8 cellular contexts compared by ENCODE assay signal in the genomic region with DNA sequence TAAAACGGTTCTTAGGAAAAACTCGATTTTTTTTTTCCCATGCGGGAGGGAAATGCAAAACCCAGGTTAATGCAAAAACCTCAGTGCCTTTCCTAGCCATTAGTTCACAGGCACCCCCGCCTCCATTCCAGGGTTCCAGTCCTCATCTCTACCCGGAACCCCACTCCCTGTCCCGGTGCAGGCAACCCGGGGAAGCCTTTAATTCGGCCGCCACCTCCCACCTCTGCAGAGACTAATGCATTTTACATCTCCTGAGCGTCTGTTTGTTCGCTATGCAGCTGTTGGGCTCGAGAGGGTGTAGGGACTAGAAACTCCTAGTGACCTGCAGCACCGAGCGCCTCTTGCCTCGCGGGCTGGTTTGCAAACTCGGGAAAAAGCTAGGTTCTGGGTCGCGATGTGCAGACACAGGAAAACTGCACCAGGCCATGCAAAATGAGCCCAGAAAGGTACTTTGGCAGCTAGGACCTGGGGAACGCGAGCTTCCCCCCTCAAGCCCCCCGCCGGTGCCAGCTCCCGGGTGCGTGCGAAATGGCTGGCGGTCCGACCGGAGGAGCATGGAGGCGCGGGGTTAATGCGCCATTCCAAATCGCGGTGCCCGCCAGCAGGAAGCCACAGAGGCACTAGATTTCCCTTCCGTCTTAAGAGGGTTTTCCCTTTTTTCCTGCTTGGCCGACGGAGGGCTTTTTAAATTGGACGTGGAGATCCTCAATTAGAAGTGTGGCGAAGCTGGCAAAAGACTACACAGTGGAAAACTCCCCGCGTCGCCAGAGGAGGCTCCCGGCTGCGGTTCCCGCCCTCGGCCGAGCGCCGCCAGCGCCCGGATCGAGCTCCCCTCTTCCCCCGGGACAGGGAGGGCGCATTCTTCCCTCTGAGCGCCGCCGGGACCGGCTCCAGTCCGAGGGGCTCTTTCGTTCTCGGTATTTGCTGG. TPM values are rescaled to one million over a fixed set of nuclear protein-coding genes. Genes with fewer than 3 reads are reported as not detected.
A peak's percentile ranks its signal among the peaks of the same experiment; 100 is the strongest.
DNase-seq lines count a peak whose midpoint lies in the region; ATAC-seq and TF ChIP-seq lines count a peak whose summit lies in the region.

No MANE protein-coding gene starts in this region.

- H3K4me3 Mint-ChIP-seq in neural progenitor cell, result peak overlapping the region; percentile 85

- H3K4me1 ChIP-seq in BLaER1, result peaks cover 26% of the 10 kb centered on the region
- H3K4me1 ChIP-seq in esophagus squamous epithelium, result peaks cover 27 to 86% (median 40%) of the 10 kb centered on the region in 3 donors
- H3K4me1 ChIP-seq in neural progenitor cell, result peaks cover 32% of the 10 kb centered on the region

- H3K4me2 ChIP-seq in BLaER1 (peak overlapping the region; percentile 86), neural progenitor cell (peak overlapping the region; percentile 82)

- WGBS in esophagus squamous epithelium, 2 donors, result 24 to 45% methylated on average over 13 to 19 of the region's 62 CpGs

- H3K27ac Mint-ChIP-seq in neural progenitor cell, result no peak overlapping the region

- no peaks in the 10 kb centered on the region for H3K79me2 ChIP-seq in neural progenitor cell (ENCODE audit: low read depth)

- H4K20me1 ChIP-seq in BLaER1, result no peaks in the 10 kb centered on the region; the same call in 1 of the 2 replicates
- H4K20me1 ChIP-seq in neural progenitor cell (ENCODE audit: low read depth), result peaks cover 15% of the 10 kb centered on the region

- H3K9ac ChIP-seq in BLaER1 (peak overlapping the region; percentile 34; the same call in 1 of the 2 replicates), neural progenitor cell (no peak overlapping the region)

- ATAC-seq in omental fat pad (ENCODE audit: low FRiP score) (no peak), HG02840 (IDR thresholded peaks at IDR 0.05; ENCODE audit: low FRiP score, unreplicated experiment) (no peak)

- H3K27ac ChIP-seq in BLaER1, result no peak overlapping the region
- peak overlapping the region; percentile 9 to 82 (median 48) for H3K27ac ChIP-seq in esophagus squamous epithelium
- no peak overlapping the region for H3K27ac ChIP-seq in neural progenitor cell

- no peaks in the 10 kb centered on the region for H3K36me3 Mint-ChIP-seq in neural progenitor cell

- peak; percentile 51 for DNase-seq in NCI-H526 treated with DMSO at 0.1 percent for 48 hours (lab: John Stamatoyannopoulos, UW)
- no peak for DNase-seq in esophagus squamous epithelium (lab: John Stamatoyannopoulos, UW)
- DNase-seq in neural progenitor cell (ENCODE audit: low spot score), result peak; percentile 70
- no peak for DNase-seq in omental fat pad (ENCODE audit: low spot score)
- no peak for DNase-seq in cerebellar cortex (ENCODE audit: low spot score)
- DNase-seq in GDM1 (lab: John Stamatoyannopoulos, UW), result no peak

- intact Hi-C loops in esophagus squamous epithelium (cut with DNase I), result loop anchor here (5.0 kb wide), 1 partner anchor 356 kb away; no protein-coding TSS in a partner anchor

- H3K36me3 ChIP-seq in BLaER1, result no peaks in the 10 kb centered on the region
- no peaks in the 10 kb centered on the region for H3K36me3 ChIP-seq in esophagus squamous epithelium
- no peaks in the 10 kb centered on the region for H3K36me3 ChIP-seq in neural progenitor cell

- H3K9me3 Mint-ChIP-seq in neural progenitor cell, result peaks cover 2% of the 10 kb centered on the region

- peaks cover 38% of the 10 kb centered on the region for H3K4me1 Mint-ChIP-seq in neural progenitor cell

- H3K9me3 ChIP-seq in BLaER1 (peaks cover 60% of the 10 kb centered on the region), esophagus squamous epithelium (no peaks in the 10 kb centered on the region), neural progenitor cell (ENCODE audit: low read depth) (no peaks in the 10 kb centered on the region)

- H3K27me3 Mint-ChIP-seq in neural progenitor cell (ENCODE audit: insufficient read depth, low read depth), result peaks cover 73% of the 10 kb centered on the region

- H3F3A ChIP-seq in neural progenitor cell (ENCODE audit: low read depth), result peaks cover 35% of the 10 kb centered on the region

- TF ChIP-seq POLR2A in esophagus squamous epithelium (IDR thresholded peaks at IDR 0.05), result no peak

- H3K27me3 ChIP-seq in BLaER1, result peaks cover 77% of the 10 kb centered on the region
- peaks cover 0 to 98% (median 14%) of the 10 kb centered on the region in 4 donors for H3K27me3 ChIP-seq in esophagus squamous epithelium
- peaks cover 91% of the 10 kb centered on the region for H3K27me3 ChIP-seq in neural progenitor cell

- no peak for TF ChIP-seq CTCF in esophagus squamous epithelium (IDR thresholded peaks at IDR 0.05)
- TF ChIP-seq CTCF in neural progenitor cell (IDR thresholded peaks at IDR 0.05), result no peak
- no peak for TF ChIP-seq CTCF in omental fat pad (IDR thresholded peaks at IDR 0.05)

- peak overlapping the region; percentile 91 for H2AFZ ChIP-seq in neural progenitor cell (replicated peaks)

- H3K4me3 ChIP-seq in BLaER1, result peak overlapping the region; percentile 61
- H3K4me3 ChIP-seq in esophagus squamous epithelium, result peak overlapping the region; percentile 17 to 73 (median 49)
- peak overlapping the region; percentile 44 for H3K4me3 ChIP-seq in neural progenitor cell

RNA-seq across cellular contexts. Expression of a gene that starts 3.4 kb away (rescaled TPM):
- total RNA-seq in esophagus squamous epithelium, result under 1 TPM in 2 of 4 donors, not detected in 2; 0.30 to 0.95 TPM
- total RNA-seq in neural progenitor cell (ENCODE audit: low replicate concordance), result 0.09 TPM in 1 of 2 replicates, not detected in the other
- total RNA-seq in omental fat pad, result under 1 TPM in 1 of 4 donors, not detected in 3; 0.13 TPM

Comparison
In these comparisons a context has a peak if more than half of its experiments do, and no peak if none do; other contexts are left out.
1. H3K27ac ChIP-seq: peak in esophagus squamous epithelium (4 of 4); none in BLaER1 (single experiment) and neural progenitor cell (single experiment).
2. DNase-seq: peak in NCI-H526 treated with DMSO at 0.1 percent for 48 hours (single experiment) and neural progenitor cell (single experiment); none in esophagus squamous epithelium (single experiment), omental fat pad (single experiment), cerebellar cortex (single experiment) and GDM1 (single experiment).
3. Peak in every context shown above with its lines, with median percentiles within 50 percentile points of each other: H3K4me3 ChIP-seq.